ENCODE assay signal across 16 cellular contexts in genomic region chr2:215359576-215359922, GRCh38. TPM values are rescaled to one million over a fixed set of nuclear protein-coding genes. Genes with fewer than 3 reads are reported as not detected.
DNase-seq lines count a peak whose midpoint lies in the region; TF ChIP-seq lines count a peak whose summit lies in the region.
"Had no signal": no experiment of that assay in that cellular context is flagged by ENCODE, and none has a peak within 500 bp of the region (broad histone marks: within the 10 kb centered on the region; RNA-seq: fewer than 3 reads in every experiment).

No MANE protein-coding gene starts in this region.

- peaks cover 4% of the 10 kb centered on the region; the same call in 1 of the 2 replicates for H3K9me3 Mint-ChIP-seq in HFFc6
- H3K9me3 Mint-ChIP-seq in osteocyte (ENCODE audit: unreplicated experiment): no peaks in the 10 kb centered on the region
- H3K9me3 Mint-ChIP-seq: CD4-positive, alpha-beta memory T cell had no signal

- H3K27me3 ChIP-seq in ACC112 (ENCODE audit: insufficient read depth, low read length): no peaks in the 10 kb centered on the region
- H3K27me3 ChIP-seq: BE2C had no signal

- H3K4me1 Mint-ChIP-seq in HFFc6 (ENCODE audit: low read depth) (peaks cover 42% of the 10 kb centered on the region), osteocyte (ENCODE audit: unreplicated experiment) (peaks cover 21% of the 10 kb centered on the region)
- H3K4me1 Mint-ChIP-seq: CD4-positive, alpha-beta memory T cell had no signal

- no peak for TF ChIP-seq CTCF in HFFc6 (IDR thresholded peaks at IDR 0.05)
- TF ChIP-seq CTCF in osteocyte (IDR thresholded peaks at IDR 0.05): no peak

- H3K4me1 ChIP-seq in ACC112 (ENCODE audit: control insufficient read depth, insufficient read depth, low read length, unreplicated experiment): peaks cover 4% of the 10 kb centered on the region
- H3K4me1 ChIP-seq: BE2C, HAP-1 had no signal

- H3K79me2 ChIP-seq in ACC112 (ENCODE audit: control insufficient read depth, insufficient read depth, low read length, unreplicated experiment): no peaks in the 10 kb centered on the region

- DNase-seq in HFFc6 (no peak), fibroblast of peridontal ligament (ENCODE audit: extremely low read depth) (peak; percentile 13), osteocyte (ENCODE audit: extremely low spot score, unreplicated experiment) (no peak), HK-2 (ENCODE audit: unreplicated experiment) (no peak), NCI-H1930 (lab: John Stamatoyannopoulos, UW) (no peak), NCI-H1436 treated with DMSO at 0.1 percent for 48 hours (lab: John Stamatoyannopoulos, UW) (no peak)
- DNase-seq: 8988T; ACHN; BE2C; CD4-positive, alpha-beta memory T cell; DMS153; DMS79 treated with DMSO at 0.1 percent for 48 hours; EL had no signal

- H3K4me3 ChIP-seq in ACC112 (ENCODE audit: low read depth, low read length): no peak overlapping the region
- H3K4me3 ChIP-seq: HAP-1 had no signal

- H3K36me3 Mint-ChIP-seq in HFFc6 (ENCODE audit: low read depth) (peaks cover 38% of the 10 kb centered on the region), osteocyte (ENCODE audit: unreplicated experiment) (peaks cover 52% of the 10 kb centered on the region)

- H2AFZ ChIP-seq in ACC112 (ENCODE audit: low read length, unreplicated experiment): no peak overlapping the region

- peaks cover 42% of the 10 kb centered on the region for H3K27me3 Mint-ChIP-seq in HFFc6 (ENCODE audit: insufficient read depth)
- H3K27me3 Mint-ChIP-seq in osteocyte (ENCODE audit: unreplicated experiment): no peaks in the 10 kb centered on the region
- H3K27me3 Mint-ChIP-seq: CD4-positive, alpha-beta memory T cell had no signal

- H3K36me3 ChIP-seq in ACC112 (ENCODE audit: insufficient read depth, low read length): peaks cover 46% of the 10 kb centered on the region

- H3K4me3 Mint-ChIP-seq in HFFc6: no peak overlapping the region; the same call in 1 of the 2 replicates
- no peak overlapping the region for H3K4me3 Mint-ChIP-seq in osteocyte (ENCODE audit: unreplicated experiment)
- H3K4me3 Mint-ChIP-seq: CD4-positive, alpha-beta memory T cell had no signal

- H3K27ac Mint-ChIP-seq in HFFc6 (peak overlapping the region; percentile 42), osteocyte (ENCODE audit: unreplicated experiment) (peak overlapping the region; percentile 58)
- H3K27ac Mint-ChIP-seq: CD4-positive, alpha-beta memory T cell had no signal

- peak overlapping the region; percentile 52 for H3K27ac ChIP-seq in ACC112 (ENCODE audit: low read depth, low read length)
- H3K27ac ChIP-seq: C4-2B had no signal

RNA-seq across cellular contexts. Expression of gene ATIC, which starts 47.7 kb away (rescaled TPM):
- 100 to 1,000 TPM; 137 to 156 (median 150) TPM for total RNA-seq in HFFc6 (2021; fragmentation: NEBNext Ultra II Directional; extraction: Animal tissue kit (Norgen Biotek cat#: 25700))
- 89.7 and 97.3 TPM in 2 replicates for total RNA-seq in osteocyte
